Comparison of ENCODE assay signal across 8 cellular contexts in genomic region chr17:1649844-1650409, GRCh38. TPM values are rescaled to one million over a fixed set of nuclear protein-coding genes. Genes with fewer than 3 reads are reported as not detected.
DNase-seq lines count a peak whose midpoint lies in the region; ATAC-seq and TF ChIP-seq lines count a peak whose summit lies in the region.

A gene with protein sequence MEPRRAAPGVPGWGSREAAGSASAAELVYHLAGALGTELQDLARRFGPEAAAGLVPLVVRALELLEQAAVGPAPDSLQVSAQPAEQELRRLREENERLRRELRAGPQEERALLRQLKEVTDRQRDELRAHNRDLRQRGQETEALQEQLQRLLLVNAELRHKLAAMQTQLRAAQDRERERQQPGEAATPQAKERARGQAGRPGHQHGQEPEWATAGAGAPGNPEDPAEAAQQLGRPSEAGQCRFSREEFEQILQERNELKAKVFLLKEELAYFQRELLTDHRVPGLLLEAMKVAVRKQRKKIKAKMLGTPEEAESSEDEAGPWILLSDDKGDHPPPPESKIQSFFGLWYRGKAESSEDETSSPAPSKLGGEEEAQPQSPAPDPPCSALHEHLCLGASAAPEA (minus strand): TSS chr17:1649866. CDS start chr17:1649804, 62 bp downstream.

- H3K27ac Mint-ChIP-seq in activated B cell treated with CpG ODN at 0.5 μM for 24 hours, result peak within 1 kb of the TSS; percentile 24
- no peak within 1 kb of the TSS for H3K27ac Mint-ChIP-seq in nephron progenitor cell

- H3K4me1 Mint-ChIP-seq in activated B cell treated with CpG ODN at 0.5 μM for 24 hours, result peaks cover 34% of the 10 kb centered on the region
- H3K4me1 Mint-ChIP-seq in nephron progenitor cell, result peaks cover 26% of the 10 kb centered on the region

- peaks cover 42% of the 10 kb centered on the region for H3K36me3 Mint-ChIP-seq in activated B cell treated with CpG ODN at 0.5 μM for 24 hours (ENCODE audit: low read depth)
- H3K36me3 Mint-ChIP-seq in nephron progenitor cell (ENCODE audit: low read depth), result peaks cover 33% of the 10 kb centered on the region

- H3K9me3 Mint-ChIP-seq in activated B cell treated with CpG ODN at 0.5 μM for 24 hours (no peaks in the 10 kb centered on the region), nephron progenitor cell (no peaks in the 10 kb centered on the region)

- no peak for ATAC-seq in activated B cell treated with CpG ODN at 0.5 μM for 24 hours (ENCODE audit: low read depth)

- DNase-seq in HuH-7.5 (ENCODE audit: low spot score), result peak; percentile 57
- DNase-seq in activated B cell treated with CpG ODN at 0.5 μM for 24 hours, result no peak
- peak; percentile 46 for DNase-seq in fibroblast of villous mesenchyme (ENCODE audit: low read depth)
- DNase-seq in nephron progenitor cell, result peak; percentile 36
- no peak for DNase-seq in cortex of kidney (lab: John Stamatoyannopoulos, UW)
- no peak for DNase-seq in T-helper 9 cell
- DNase-seq in NCI-H748 (lab: John Stamatoyannopoulos, UW; ENCODE audit: unreplicated experiment), result no peak

- no peaks in the 10 kb centered on the region for H3K27me3 Mint-ChIP-seq in activated B cell treated with CpG ODN at 0.5 μM for 24 hours
- H3K27me3 Mint-ChIP-seq in nephron progenitor cell (ENCODE audit: low read depth, poor library complexity), result peaks cover 20% of the 10 kb centered on the region

- H3K4me3 ChIP-seq in GM08714 (ENCODE audit: low read length) (peak within 1 kb of the TSS; percentile 55; the same call in 1 of the 2 replicates), fibroblast of villous mesenchyme (ENCODE audit: low read depth, low read length) (peak within 1 kb of the TSS; percentile 66)

- intact Hi-C loops in activated B cell treated with CpG ODN at 0.5 μM for 24 hours (cut with micrococcal nuclease), result loop anchor here (1.0 to 10.0 kb wide), 8 partner anchors 22 to 391 kb away; partner anchors contain the start of genes DPH1, PITPNA, PRPF8 and SLC43A2

- H3K4me3 Mint-ChIP-seq in activated B cell treated with CpG ODN at 0.5 μM for 24 hours (peak within 1 kb of the TSS; percentile 69), nephron progenitor cell (peak within 1 kb of the TSS; percentile 66)

- no peak for TF ChIP-seq CTCF in activated B cell treated with CpG ODN at 0.5 μM for 24 hours (IDR thresholded peaks at IDR 0.05)
- TF ChIP-seq CTCF in fibroblast of villous mesenchyme (IDR thresholded peaks at IDR 0.05; ENCODE audit: insufficient read depth, low read depth, low read length), result no peak
- TF ChIP-seq CTCF in nephron progenitor cell (IDR thresholded peaks at IDR 0.05), result no peak

- CTCF ChIA-PET in activated B cell treated with CpG ODN at 0.5 μM for 24 hours (lab: Charles Lee), result interaction anchor here (1.0 to 7.1 kb wide), 9 partner anchors 9 to 134 kb away, joined by 3 to 82 read pairs (median 9); partner anchors contain the start of gene SLC43A2

- POLR2A ChIA-PET in activated B cell treated with CpG ODN at 0.5 μM for 24 hours (lab: Charles Lee), result interaction anchor here (0.5 to 5.3 kb wide), 17 partner anchors 18 to 750 kb away, joined by 3 to 47 read pairs (median 8); partner anchors contain the start of genes INPP5K, SGSM2, SLC43A2 and WDR81

RNA-seq across cellular contexts. Expression of the gene that starts here (rescaled TPM):
- total RNA-seq in activated B cell treated with CpG ODN at 0.5 μM for 24 hours (9.7 and 9.8 TPM in 2 replicates), fibroblast of villous mesenchyme (7.4 and 9.1 TPM in 2 replicates)

Comparison
In these comparisons a context has a peak if more than half of its experiments do, and no peak if none do; other contexts are left out.
1. DNase-seq: peak in HuH-7.5 (single experiment), fibroblast of villous mesenchyme (single experiment) and nephron progenitor cell (single experiment); none in activated B cell treated with CpG ODN at 0.5 μM for 24 hours (single experiment), cortex of kidney (single experiment), T-helper 9 cell (single experiment) and NCI-H748 (single experiment).